8 cellular contexts compared by ENCODE assay signal in genomic region chr3:43997788-43998373, GRCh38.
DNase-seq lines count a peak whose midpoint lies in the region; ATAC-seq and TF ChIP-seq lines count a peak whose summit lies in the region.

No MANE protein-coding gene starts in this region.

- no peaks in the 10 kb centered on the region for H3K36me3 Mint-ChIP-seq in effector memory CD8-positive, alpha-beta T cell (ENCODE audit: insufficient read depth)

- H3K4me1 Mint-ChIP-seq in effector memory CD8-positive, alpha-beta T cell (ENCODE audit: low read depth in 2 of 2) = peaks cover 22 to 33% of the 10 kb centered on the region in 2 donors

- peak; percentile 50 for DNase-seq in ELR (ENCODE audit: low read depth)
- no peak for DNase-seq in NT2/D1 (ENCODE audit: low read depth, low spot score)
- no peak for DNase-seq in effector memory CD8-positive, alpha-beta T cell
- no peak for DNase-seq in KBM-7
- DNase-seq in NOMO-1 treated with dmso at 0.1 percent for 144 hours (lab: John Stamatoyannopoulos, UW; ENCODE audit: unreplicated experiment) = no peak

- in situ Hi-C loops in KBM-7 (cut with MboI; ENCODE audit: low pct_unique_long_range_greater_than_20kb, low sequenced_read_pairs) = no loop called here

- H3K27ac ChIP-seq in parathyroid adenoma = no peak overlapping the region

- H3K9me3 ChIP-seq in NT2/D1 (ENCODE audit: insufficient read depth, low read length) (no peaks in the 10 kb centered on the region; the same call in 1 of the 2 replicates), parathyroid adenoma (ENCODE audit: control insufficient read depth, low read length) (no peaks in the 10 kb centered on the region)

- peak overlapping the region; percentile 88 for H3K4me3 ChIP-seq in NT2/D1 (ENCODE audit: insufficient read length, low read depth)
- no peak overlapping the region for H3K4me3 ChIP-seq in parathyroid adenoma (ENCODE audit: low read depth, low read length)

- no peak overlapping the region for H2AFZ ChIP-seq in parathyroid adenoma

- H3K9me3 Mint-ChIP-seq in effector memory CD8-positive, alpha-beta T cell = no peaks in the 10 kb centered on the region

- H3K79me2 ChIP-seq in parathyroid adenoma = no peaks in the 10 kb centered on the region

- peaks cover 75 to 98% of the 10 kb centered on the region in 2 donors for H3K27me3 Mint-ChIP-seq in effector memory CD8-positive, alpha-beta T cell

- peak overlapping the region; percentile 70 to 71 for H3K4me3 Mint-ChIP-seq in effector memory CD8-positive, alpha-beta T cell

- no peak overlapping the region for H3K27ac Mint-ChIP-seq in effector memory CD8-positive, alpha-beta T cell

- H3K4me1 ChIP-seq in NT2/D1 (ENCODE audit: insufficient read depth, insufficient read length) = peaks cover 13% of the 10 kb centered on the region
- H3K4me1 ChIP-seq in parathyroid adenoma = peaks cover 19% of the 10 kb centered on the region

- H3K36me3 ChIP-seq in NT2/D1 (ENCODE audit: insufficient read depth, insufficient read length, low read length) (no peaks in the 10 kb centered on the region), parathyroid adenoma (ENCODE audit: control insufficient read depth, insufficient read depth, low read length) (no peaks in the 10 kb centered on the region)

- peak overlapping the region; percentile 75 for H3K4me2 ChIP-seq in parathyroid adenoma (ENCODE audit: low read length)

- H3K27me3 ChIP-seq in NT2/D1 (ENCODE audit: insufficient read depth, insufficient read length) (peaks cover 75% of the 10 kb centered on the region), parathyroid adenoma (ENCODE audit: control insufficient read depth, insufficient read depth, low read length) (peaks cover 8% of the 10 kb centered on the region)

- no peak for TF ChIP-seq CTCF in parathyroid adenoma (IDR thresholded peaks at IDR 0.05)

- no peak for ATAC-seq in effector memory CD8-positive, alpha-beta T cell (replicated peaks)
- ATAC-seq in GM18858 (IDR thresholded peaks at IDR 0.05; ENCODE audit: unreplicated experiment) (no peak), HG02588 (IDR thresholded peaks at IDR 0.05; ENCODE audit: unreplicated experiment) (no peak)

- H3K9ac ChIP-seq in NT2/D1 (ENCODE audit: insufficient read length, low read depth) (peak overlapping the region; percentile 82), parathyroid adenoma (no peak overlapping the region)
